ENCODE assay signal across 1 cellular context in genomic region chr19:1501200-1501595, GRCh38.
TF ChIP-seq lines count a peak whose summit lies in the region.

No MANE protein-coding gene starts in this region.

TF ChIP-seq in SK-N-SH, 30 proteins besides CTCF, POLR2A, EP300 and RAD21:
- TF ChIP-seq POLR2AphosphoS5 (IDR thresholded peaks at IDR 0.05; ENCODE audit: low read depth, low read length) (no peak), RFX5 (IDR thresholded peaks at IDR 0.05; ENCODE audit: low read length) (no peak), MAX (IDR thresholded peaks at IDR 0.05; ENCODE audit: low read depth) (no peak), TAF1 (IDR thresholded peaks at IDR 0.05; ENCODE audit: borderline replicate concordance, low read depth, low read length) (no peak), GATA2 (CRISPR knock-in tag; IDR thresholded peaks at IDR 0.05) (no peak), PBX3 (IDR thresholded peaks at IDR 0.05) (no peak), FOXM1 (IDR thresholded peaks at IDR 0.05; ENCODE audit: low read depth) (no peak), MEF2A (IDR thresholded peaks at IDR 0.05; ENCODE audit: borderline replicate concordance, low read depth) (no peak), NRF1 (IDR thresholded peaks at IDR 0.05; ENCODE audit: low read depth, low read length) (no peak), SIN3A (IDR thresholded peaks at IDR 0.05; ENCODE audit: borderline replicate concordance, low read depth, low read length) (no peak)
